Comparison of ENCODE assay signal across 8 cellular contexts in the genomic region with DNA sequence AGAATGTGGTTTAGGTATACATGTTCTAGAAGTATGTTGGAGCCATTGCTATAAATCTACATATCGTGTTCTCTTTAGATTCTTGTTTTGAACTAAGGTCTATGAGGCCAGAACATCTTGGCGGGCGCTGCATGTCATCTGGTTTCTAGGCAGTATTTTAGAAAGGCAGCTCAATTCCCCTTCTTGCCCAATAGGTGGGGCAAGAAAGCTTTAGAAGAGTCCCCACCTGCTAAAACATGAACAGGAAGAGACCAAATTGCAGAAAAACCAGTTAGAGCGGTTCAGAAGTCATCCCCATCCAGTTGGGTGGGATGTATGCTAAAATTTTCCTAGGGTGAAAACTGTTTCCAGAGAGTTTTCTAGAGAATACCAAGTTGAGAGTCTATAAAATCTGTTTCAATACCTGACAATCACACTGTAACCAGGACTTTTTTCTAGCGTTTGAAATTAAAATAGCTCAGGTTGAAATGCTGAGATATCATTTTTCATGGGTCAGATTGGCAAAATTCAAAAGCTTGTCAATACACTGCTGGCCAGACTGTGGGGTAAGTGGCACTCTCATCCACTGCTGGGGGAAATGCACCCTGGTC. TPM values are rescaled to one million over a fixed set of nuclear protein-coding genes. Genes with fewer than 3 reads are reported as not detected.
DNase-seq lines count a peak whose midpoint lies in the region; ATAC-seq and TF ChIP-seq lines count a peak whose summit lies in the region.

No MANE protein-coding gene starts in this region.

- no peak overlapping the region for H2BK5ac ChIP-seq in mesendoderm (ENCODE audit: low read length)

- no peak overlapping the region for H3K4ac ChIP-seq in mesendoderm (ENCODE audit: low read depth, low read length)

- H3K23ac ChIP-seq in mesendoderm (ENCODE audit: low read length), result no peak overlapping the region

- peak; percentile 14 to 33 for DNase-seq in SHP77 (lab: John Stamatoyannopoulos, UW)
- no peak for DNase-seq in SHP77 treated with DMSO at 0.1 percent for 48 hours (lab: John Stamatoyannopoulos, UW)
- DNase-seq in LNCaP clone FGC (ENCODE audit: low read depth), result peak; percentile 54
- DNase-seq in RWPE2 (ENCODE audit: low spot score), result no peak
- DNase-seq in dorsolateral prefrontal cortex, result no peak
- DNase-seq in mesendoderm, result peak; percentile 72

- no peak overlapping the region for H2BK120ac ChIP-seq in mesendoderm (ENCODE audit: low read depth, low read length)

- H3K79me2 ChIP-seq in mesendoderm (ENCODE audit: control insufficient read depth, insufficient read depth, low read length), result no peaks in the 10 kb centered on the region

- H4K8ac ChIP-seq in mesendoderm (ENCODE audit: low read depth, low read length), result no peak overlapping the region

- H3K4me1 ChIP-seq in RWPE2 (ENCODE audit: insufficient read depth, poor library complexity, severe bottlenecking), result no peaks in the 10 kb centered on the region
- H3K4me1 ChIP-seq in mesendoderm (ENCODE audit: control insufficient read depth, low read depth, low read length), result no peaks in the 10 kb centered on the region

- H2BK15ac ChIP-seq in mesendoderm (replicated peaks; ENCODE audit: low read depth), result no peak overlapping the region

- no peaks in the 10 kb centered on the region for H3K36me3 ChIP-seq in RWPE2 (ENCODE audit: low read depth)
- H3K36me3 ChIP-seq in mesendoderm (ENCODE audit: control insufficient read depth, insufficient read depth, low read length), result no peaks in the 10 kb centered on the region

- no peak overlapping the region for H3K4me3 ChIP-seq in LNCaP clone FGC (ENCODE audit: low read depth, low read length)
- H3K4me3 ChIP-seq in RWPE2 (ENCODE audit: severe bottlenecking), result no peak overlapping the region
- no peak overlapping the region for H3K4me3 ChIP-seq in dorsolateral prefrontal cortex
- no peak overlapping the region for H3K4me3 ChIP-seq in mesendoderm (ENCODE audit: low read length)

- no peak overlapping the region for H3K4me2 ChIP-seq in mesendoderm (ENCODE audit: low read length)

- peak; percentile 68 for TF ChIP-seq CTCF in LNCaP clone FGC (IDR thresholded peaks at IDR 0.05; ENCODE audit: control insufficient read depth, extremely low read depth, insufficient read depth)
- TF ChIP-seq CTCF in RWPE2 (IDR thresholded peaks at IDR 0.05; ENCODE audit: poor library complexity, severe bottlenecking), result peak; percentile 70
- peak in 55 of 56 donors; percentile 23 to 77 (median 61) for TF ChIP-seq CTCF in dorsolateral prefrontal cortex (IDR thresholded peaks at IDR 0.05 in 54 of 56, conservative IDR thresholded peaks at IDR 0.05 in 2 of 56; ENCODE audit: low read depth in 1 of 56, partially characterized antibody in 56 of 56)

- no CpG with 5 or more reads among the region's 5 CpGs for WGBS in mesendoderm (ENCODE audit: extremely low coverage, insufficient coverage, low lambda C conversion rate)

- no peak overlapping the region for H3K9ac ChIP-seq in mesendoderm (ENCODE audit: low read length)

- H2AK5ac ChIP-seq in mesendoderm (ENCODE audit: low read length), result no peak overlapping the region

- H3K56ac ChIP-seq in mesendoderm (ENCODE audit: low read length), result no peak overlapping the region

- H3K9me3 ChIP-seq in RWPE2 (ENCODE audit: severe bottlenecking), result no peaks in the 10 kb centered on the region

- H3K79me1 ChIP-seq in mesendoderm (ENCODE audit: low read length), result no peaks in the 10 kb centered on the region

- H3K18ac ChIP-seq in mesendoderm (ENCODE audit: low read length), result no peak overlapping the region

- no peak overlapping the region for H4K5ac ChIP-seq in mesendoderm (ENCODE audit: low read length)

- no peaks in the 10 kb centered on the region for H3K27me3 ChIP-seq in RWPE2 (ENCODE audit: insufficient read depth, poor library complexity, severe bottlenecking)
- peaks cover 0 to 45% (median 3%) of the 10 kb centered on the region in 45 donors for H3K27me3 ChIP-seq in dorsolateral prefrontal cortex
- H3K27me3 ChIP-seq in mesendoderm (ENCODE audit: insufficient read depth, low read length, poor library complexity), result no peaks in the 10 kb centered on the region

- ATAC-seq in GM19467 (IDR thresholded peaks at IDR 0.05; ENCODE audit: unreplicated experiment) (peak; percentile 75), RWPE2 (ENCODE audit: low read depth) (peak; percentile 64; the same call in 2 of the 3 replicates), GM19455 (IDR thresholded peaks at IDR 0.05; ENCODE audit: unreplicated experiment) (no peak)

- intact Hi-C loops in dorsolateral prefrontal cortex (cut with DNase I), result loop anchor here (2.0 to 10.0 kb wide), 5 partner anchors 86 to 537 kb away; a partner anchor contains a TSS

- H3K27ac ChIP-seq in RWPE2 (ENCODE audit: poor library complexity, severe bottlenecking) (no peak overlapping the region), dorsolateral prefrontal cortex (no peak overlapping the region), mesendoderm (ENCODE audit: low read depth, low read length) (no peak overlapping the region)

RNA-seq across cellular contexts. Expression of a gene that starts 17.5 kb away (rescaled TPM):
- total RNA-seq in dorsolateral prefrontal cortex, result 10 to 100 TPM; 23.7 to 64.8 (median 47.2) TPM
- 10.9 TPM for polyA plus RNA-seq in mesendoderm (2013, experiment 1 of 2)
- 12.4 TPM for polyA plus RNA-seq in mesendoderm (2013, experiment 2 of 2)

Comparison
In these comparisons a context has a peak if more than half of its experiments do, and no peak if none do; other contexts are left out.
1. DNase-seq: peak in SHP77 (2 of 2), LNCaP clone FGC (single experiment) and mesendoderm (single experiment); none in SHP77 treated with DMSO at 0.1 percent for 48 hours (single experiment), RWPE2 (single experiment) and dorsolateral prefrontal cortex (0 of 10).
2. Peak in every context shown above with its lines, with median percentiles within 50 percentile points of each other: CTCF ChIP-seq.